In genomic region chr9:77738932-77739331, GRCh38 we compare ENCODE assay signal across 16 cellular contexts.
A peak's percentile ranks its signal among the peaks of the same experiment; 100 is the strongest.
DNase-seq lines count a peak whose midpoint lies in the region; ATAC-seq and TF ChIP-seq lines count a peak whose summit lies in the region.
"Had no signal": no experiment of that assay in that cellular context is flagged by ENCODE, and none has a peak within 500 bp of the region (broad histone marks: within the 10 kb centered on the region; RNA-seq: fewer than 3 reads in every experiment).

No MANE protein-coding gene starts in this region.

- H3K36me3 Mint-ChIP-seq in activated naive CD8-positive, alpha-beta T cell treated with anti-CD3 and anti-CD28 coated beads, Interleukin-2, amount 50 U/mL, for 24 hours (ENCODE audit: low read depth): no peaks in the 10 kb centered on the region
- peaks cover 7% of the 10 kb centered on the region for H3K36me3 Mint-ChIP-seq in activated naive CD8-positive, alpha-beta T cell treated with anti-CD3 and anti-CD28 coated beads for 36 hours
- H3K36me3 Mint-ChIP-seq in activated T-helper 2 cell treated with anti-CD3 and anti-CD28 coated beads, Interferon-gamma antibody, Interleukin-2, Interleukin-4, amounts not matched to agents 10 μg/mL and 5 μg/mL and 100 μg/mL, durations not matched to agents 14 hours and 24 hours and 36 hours (ENCODE audit: low read depth): peaks cover 8% of the 10 kb centered on the region

- H3K27ac ChIP-seq in SK-N-SH (ENCODE audit: low read depth in 2 of 2, low read length in 1 of 2) (no peak overlapping the region), gastroesophageal sphincter (no peak overlapping the region)
- H3K27ac ChIP-seq: BLaER1 had no signal

- POLR2A ChIA-PET in SK-N-SH (lab: Yijun Ruan, JAX): no interaction called here

- no peak for TF ChIP-seq POLR2A in gastroesophageal sphincter (IDR thresholded peaks at IDR 0.05)

- H3K9me3 Mint-ChIP-seq in activated naive CD8-positive, alpha-beta T cell treated with anti-CD3 and anti-CD28 coated beads, Interleukin-2, amount 50 U/mL, for 24 hours: no peaks in the 10 kb centered on the region
- no peaks in the 10 kb centered on the region for H3K9me3 Mint-ChIP-seq in activated naive CD8-positive, alpha-beta T cell treated with anti-CD3 and anti-CD28 coated beads for 36 hours
- no peaks in the 10 kb centered on the region for H3K9me3 Mint-ChIP-seq in activated T-helper 2 cell treated with anti-CD3 and anti-CD28 coated beads, Interferon-gamma antibody, Interleukin-2, Interleukin-4, amounts not matched to agents 10 μg/mL and 5 μg/mL and 100 μg/mL, durations not matched to agents 14 hours and 24 hours and 36 hours
- H3K9me3 Mint-ChIP-seq: CD14-positive monocyte; CD4-positive, alpha-beta memory T cell; H9 had no signal

- peaks cover 9% of the 10 kb centered on the region for H3K79me2 ChIP-seq in SK-N-SH (ENCODE audit: insufficient read depth)

- no peak for TF ChIP-seq EP300 in SK-N-SH (IDR thresholded peaks at IDR 0.05; ENCODE audit: borderline replicate concordance in 1 of 2, low read depth in 1 of 2, low read length in 1 of 2)
- TF ChIP-seq EP300 in gastroesophageal sphincter (IDR thresholded peaks at IDR 0.05): no peak

- no peak overlapping the region for H2AFZ ChIP-seq in SK-N-SH (ENCODE audit: low read depth)

- H3K9ac ChIP-seq in SK-N-SH: no peak overlapping the region
- H3K9ac ChIP-seq: BLaER1 had no signal

- H4K20me1 ChIP-seq in SK-N-SH (ENCODE audit: insufficient read depth): no peaks in the 10 kb centered on the region
- H4K20me1 ChIP-seq: BLaER1 had no signal

- WGBS in SK-N-SH (ENCODE audit: low lambda C conversion rate): 90% methylated on average over 4 of the region's 4 CpGs
- 92 to 96% methylated on average over 4 of the region's 4 CpGs for WGBS in gastroesophageal sphincter (ENCODE audit: low coverage in 1 of 2), 2 donors

- no peak overlapping the region for H3K4me3 Mint-ChIP-seq in activated naive CD8-positive, alpha-beta T cell treated with anti-CD3 and anti-CD28 coated beads, Interleukin-2, amount 50 U/mL, for 24 hours
- H3K4me3 Mint-ChIP-seq in activated naive CD8-positive, alpha-beta T cell treated with anti-CD3 and anti-CD28 coated beads for 36 hours: no peak overlapping the region
- H3K4me3 Mint-ChIP-seq in activated T-helper 2 cell treated with anti-CD3 and anti-CD28 coated beads, Interferon-gamma antibody, Interleukin-2, Interleukin-4, amounts not matched to agents 10 μg/mL and 5 μg/mL and 100 μg/mL, durations not matched to agents 14 hours and 24 hours and 36 hours (ENCODE audit: low read depth): no peak overlapping the region
- H3K4me3 Mint-ChIP-seq: CD14-positive monocyte; CD4-positive, alpha-beta memory T cell; H9 had no signal

- CTCF ChIA-PET in SK-N-SH (lab: Yijun Ruan, JAX): interaction anchor here (1.0 to 1.8 kb wide), 5 partner anchors 8 to 305 kb away, joined by 3 to 8 read pairs (median 6); no protein-coding TSS in a partner anchor

- no peaks in the 10 kb centered on the region for H3K36me3 ChIP-seq in SK-N-SH (replicated peaks in 1 of 2; ENCODE audit: control insufficient read depth in 1 of 2, insufficient read depth in 2 of 2, low read length in 1 of 2)
- no peaks in the 10 kb centered on the region for H3K36me3 ChIP-seq in gastroesophageal sphincter

- intact Hi-C loops in activated T-helper 2 cell treated with anti-CD3 and anti-CD28 coated beads, Interferon-gamma antibody, Interleukin-2, Interleukin-4, amounts not matched to agents 10 μg/mL and 5 μg/mL and 100 μg/mL, durations not matched to agents 14 hours and 24 hours and 36 hours (cut with micrococcal nuclease): no loop called here

- DNase-seq in SK-N-SH (no peak), NCI-H2029 treated with DMSO at 0.1 percent for 48 hours (lab: John Stamatoyannopoulos, UW) (no peak)
- DNase-seq in activated naive CD8-positive, alpha-beta T cell treated with anti-CD3 and anti-CD28 coated beads, Interleukin-2, amount 50 U/mL, for 24 hours: no peak
- DNase-seq in activated naive CD8-positive, alpha-beta T cell treated with anti-CD3 and anti-CD28 coated beads for 36 hours: no peak
- no peak for DNase-seq in activated T-helper 2 cell treated with anti-CD3 and anti-CD28 coated beads, Interferon-gamma antibody, Interleukin-2, Interleukin-4, amounts not matched to agents 10 μg/mL and 5 μg/mL and 100 μg/mL, durations not matched to agents 14 hours and 24 hours and 36 hours (ENCODE audit: low spot score)
- DNase-seq: 8988T; CD4-positive, alpha-beta memory T cell; DMS153; DMS79; GDM1; GOT3; H9 had no signal

- peaks cover 9% of the 10 kb centered on the region for H3K4me1 Mint-ChIP-seq in activated naive CD8-positive, alpha-beta T cell treated with anti-CD3 and anti-CD28 coated beads, Interleukin-2, amount 50 U/mL, for 24 hours
- H3K4me1 Mint-ChIP-seq in activated naive CD8-positive, alpha-beta T cell treated with anti-CD3 and anti-CD28 coated beads for 36 hours: peaks cover 11% of the 10 kb centered on the region
- H3K4me1 Mint-ChIP-seq in activated T-helper 2 cell treated with anti-CD3 and anti-CD28 coated beads, Interferon-gamma antibody, Interleukin-2, Interleukin-4, amounts not matched to agents 10 μg/mL and 5 μg/mL and 100 μg/mL, durations not matched to agents 14 hours and 24 hours and 36 hours (ENCODE audit: low read depth): peaks cover 19% of the 10 kb centered on the region

- no peak overlapping the region for H3K4me3 ChIP-seq in SK-N-SH (ENCODE audit: low read depth in 2 of 2, low read length in 1 of 2)
- H3K4me3 ChIP-seq in gastroesophageal sphincter: no peak overlapping the region
- H3K4me3 ChIP-seq: BLaER1 had no signal

- H3K9me3 ChIP-seq in SK-N-SH (no peaks in the 10 kb centered on the region), gastroesophageal sphincter (no peaks in the 10 kb centered on the region)
- H3K9me3 ChIP-seq: BLaER1 had no signal

- H3K4me1 ChIP-seq in SK-N-SH (ENCODE audit: control insufficient read depth in 1 of 2, insufficient read depth in 2 of 2, low read depth in 1 of 2, low read length in 1 of 2) (peaks cover 21 to 24% of the 10 kb centered on the region in 2 experiments; a peak in 3 of 4 replicates), gastroesophageal sphincter (peaks cover 2 to 39% (median 5%) of the 10 kb centered on the region in 3 donors)
- H3K4me1 ChIP-seq: BLaER1 had no signal

- H3K9me2 ChIP-seq in SK-N-SH: no peaks in the 10 kb centered on the region

- no peak for TF ChIP-seq CTCF in SK-N-SH (IDR thresholded peaks at IDR 0.05)
- no peak for TF ChIP-seq CTCF in gastroesophageal sphincter (IDR thresholded peaks at IDR 0.05)

- H3F3A ChIP-seq in SK-N-SH (replicated peaks; ENCODE audit: insufficient read depth): no peaks in the 10 kb centered on the region

- ATAC-seq in SK-N-SH treated with all-trans-retinoic acid at 6 μM for 48 hours (no peak), gastroesophageal sphincter (no peak)
- ATAC-seq in activated naive CD8-positive, alpha-beta T cell treated with anti-CD3 and anti-CD28 coated beads, Interleukin-2, amount 50 U/mL, for 24 hours: peak; percentile 59

- no peak overlapping the region for H3K4me2 ChIP-seq in SK-N-SH
- H3K4me2 ChIP-seq: BLaER1 had no signal

- peak overlapping the region; percentile 28 for H3K27ac Mint-ChIP-seq in activated naive CD8-positive, alpha-beta T cell treated with anti-CD3 and anti-CD28 coated beads, Interleukin-2, amount 50 U/mL, for 24 hours
- no peak overlapping the region for H3K27ac Mint-ChIP-seq in activated naive CD8-positive, alpha-beta T cell treated with anti-CD3 and anti-CD28 coated beads for 36 hours
- H3K27ac Mint-ChIP-seq in activated T-helper 2 cell treated with anti-CD3 and anti-CD28 coated beads, Interferon-gamma antibody, Interleukin-2, Interleukin-4, amounts not matched to agents 10 μg/mL and 5 μg/mL and 100 μg/mL, durations not matched to agents 14 hours and 24 hours and 36 hours: peak overlapping the region; percentile 39
- H3K27ac Mint-ChIP-seq: CD14-positive monocyte had no signal

- H3K27me3 Mint-ChIP-seq in activated naive CD8-positive, alpha-beta T cell treated with anti-CD3 and anti-CD28 coated beads, Interleukin-2, amount 50 U/mL, for 24 hours: no peaks in the 10 kb centered on the region
- H3K27me3 Mint-ChIP-seq in activated naive CD8-positive, alpha-beta T cell treated with anti-CD3 and anti-CD28 coated beads for 36 hours: no peaks in the 10 kb centered on the region
- no peaks in the 10 kb centered on the region for H3K27me3 Mint-ChIP-seq in activated T-helper 2 cell treated with anti-CD3 and anti-CD28 coated beads, Interferon-gamma antibody, Interleukin-2, Interleukin-4, amounts not matched to agents 10 μg/mL and 5 μg/mL and 100 μg/mL, durations not matched to agents 14 hours and 24 hours and 36 hours (ENCODE audit: low read depth)
- H3K27me3 Mint-ChIP-seq: CD4-positive, alpha-beta memory T cell had no signal

- TF ChIP-seq RAD21 in SK-N-SH (IDR thresholded peaks at IDR 0.05; ENCODE audit: low read length): no peak

- H3K27me3 ChIP-seq in SK-N-SH (ENCODE audit: insufficient read depth) (no peaks in the 10 kb centered on the region), gastroesophageal sphincter (no peaks in the 10 kb centered on the region)
- H3K27me3 ChIP-seq: BLaER1 had no signal

TF ChIP-seq in SK-N-SH, 30 proteins besides CTCF, POLR2A, EP300 and RAD21 (continues in another document):
- no peak for TF ChIP-seq MXI1 (IDR thresholded peaks at IDR 0.05; ENCODE audit: low read depth, low read length)
- TF ChIP-seq FOSL2 (IDR thresholded peaks at IDR 0.05; ENCODE audit: borderline replicate concordance, low read depth): no peak
- TF ChIP-seq, protein P1, sequence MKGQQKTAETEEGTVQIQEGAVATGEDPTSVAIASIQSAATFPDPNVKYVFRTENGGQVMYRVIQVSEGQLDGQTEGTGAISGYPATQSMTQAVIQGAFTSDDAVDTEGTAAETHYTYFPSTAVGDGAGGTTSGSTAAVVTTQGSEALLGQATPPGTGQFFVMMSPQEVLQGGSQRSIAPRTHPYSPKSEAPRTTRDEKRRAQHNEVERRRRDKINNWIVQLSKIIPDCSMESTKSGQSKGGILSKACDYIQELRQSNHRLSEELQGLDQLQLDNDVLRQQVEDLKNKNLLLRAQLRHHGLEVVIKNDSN (IDR thresholded peaks at IDR 0.05; ENCODE audit: borderline replicate concordance, low read depth): no peak
- no peak for TF ChIP-seq RFX5 (IDR thresholded peaks at IDR 0.05; ENCODE audit: low read length)

TF ChIP-seq in SK-N-SH treated with all-trans-retinoic acid at 6 μM for 48 hours, 23 proteins besides CTCF, POLR2A, EP300 and RAD21:
- no peak for TF ChIP-seq TOX (CRISPR knock-in tag; IDR thresholded peaks at IDR 0.05; ENCODE audit: borderline replicate concordance)
- no peak for TF ChIP-seq CSDC2 (CRISPR knock-in tag; IDR thresholded peaks at IDR 0.05)
